ENCODE assay signal across 22 cellular contexts in the genomic region with DNA sequence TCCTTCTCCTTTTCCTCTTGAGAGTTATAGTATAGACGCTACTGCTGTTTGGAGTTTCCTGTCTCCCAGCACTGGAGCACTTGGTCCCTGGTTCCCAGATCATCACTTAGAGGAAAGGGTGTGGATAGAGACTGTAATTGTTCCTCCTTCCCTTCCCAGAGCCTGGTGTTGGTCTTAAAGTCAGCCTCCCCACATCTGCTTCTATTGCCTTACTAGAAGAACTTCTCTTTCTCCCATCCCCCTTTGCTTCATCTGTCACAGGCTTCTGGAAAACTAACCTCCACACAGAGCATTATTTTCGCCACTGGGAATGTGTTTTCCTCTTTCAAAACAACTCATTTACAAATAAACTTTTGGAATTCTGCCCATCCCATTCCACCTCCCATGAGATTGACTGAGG.
DNase-seq lines count a peak whose midpoint lies in the region; ATAC-seq and TF ChIP-seq lines count a peak whose summit lies in the region.
"Had no signal": no experiment of that assay in that cellular context is flagged by ENCODE, and none has a peak within 500 bp of the region (broad histone marks: within the 10 kb centered on the region; RNA-seq: fewer than 3 reads in every experiment).

No MANE protein-coding gene starts in this region.

- H3K4me1 ChIP-seq in heart right ventricle (peaks cover 0 to 51% (median 12%) of the 10 kb centered on the region in 9 donors), skeletal muscle tissue (ENCODE audit: control insufficient read depth in 3 of 3, insufficient read depth in 3 of 3, low read length in 3 of 3) (peaks cover 0 to 8% (median 0%) of the 10 kb centered on the region in 3 donors), osteoblast (ENCODE audit: insufficient read depth, low read length) (no peaks in the 10 kb centered on the region)

- H3K79me2 ChIP-seq in osteoblast (ENCODE audit: insufficient read depth, low read length), result no peaks in the 10 kb centered on the region

- no peaks in the 10 kb centered on the region for H3K27me3 ChIP-seq in heart right ventricle
- no peaks in the 10 kb centered on the region for H3K27me3 ChIP-seq in skeletal muscle tissue (ENCODE audit: control insufficient read depth in 3 of 3, insufficient read depth in 3 of 3, low read length in 3 of 3)
- H3K27me3 ChIP-seq in osteoblast (ENCODE audit: insufficient read depth, low read length), result no peaks in the 10 kb centered on the region
- H3K27me3 ChIP-seq: MG63 had no signal

- no peaks in the 10 kb centered on the region for H4K20me1 ChIP-seq in osteoblast (ENCODE audit: insufficient read depth, low read length)

- H3K9ac ChIP-seq in skeletal muscle tissue (ENCODE audit: low read depth in 1 of 3, low read length in 3 of 3), result no peak overlapping the region

- H3K4me3 ChIP-seq in heart right ventricle (no peak overlapping the region), skeletal muscle tissue (ENCODE audit: low read length in 3 of 3) (peak overlapping the region in 1 of 3 donors; percentile 10), osteoblast (ENCODE audit: insufficient read depth, low read length) (no peak overlapping the region)
- H3K4me3 ChIP-seq: GM23338, MG63, skin epidermis had no signal

- H3K27ac ChIP-seq in heart right ventricle, result peak overlapping the region in 7 of 10 donors; percentile 21 to 82 (median 62)
- H3K27ac ChIP-seq in skeletal muscle tissue (ENCODE audit: low read depth, low read length), result peak overlapping the region; percentile 26
- no peak overlapping the region for H3K27ac ChIP-seq in osteoblast (ENCODE audit: low read depth, low read length)
- H3K27ac ChIP-seq: skin epidermis had no signal

- WGBS in heart right ventricle, 2 donors, result 30 to 50% methylated on average over 2 of the region's 2 CpGs

- H3K4me2 ChIP-seq in osteoblast (ENCODE audit: insufficient read depth, low read length), result no peak overlapping the region
- H3K4me2 ChIP-seq: GM23338 had no signal

- TF ChIP-seq CTCF in heart right ventricle (IDR thresholded peaks at IDR 0.05) (no peak), osteoblast (IDR thresholded peaks at IDR 0.05; ENCODE audit: extremely low read depth, low read depth, low read length) (no peak)

- DNase-seq in NCI-H82 (lab: John Stamatoyannopoulos, UW) (peak; percentile 24), NCI-H82 treated with DMSO at 0.1 percent for 48 hours (lab: John Stamatoyannopoulos, UW; ENCODE audit: unreplicated experiment) (no peak), NCI-H69 (lab: John Stamatoyannopoulos, UW) (peak; percentile 51), heart right ventricle (peak in 1 of 2 donors; percentile 57), osteoblast (ENCODE audit: insufficient read length, low spot score, missing footprints) (no peak)
- no peak for DNase-seq in activated CD4-positive, CD25-positive, alpha-beta regulatory T cell treated with anti-CD3 and anti-CD28 coated beads, Interleukin-2, amount 50 U/mL, for 72 hours
- DNase-seq: 8988T; activated CD4-positive, alpha-beta T cell treated with anti-CD3 and anti-CD28 coated beads, Interleukin-2, amount 50 U/mL, for 48 hours; activated CD8-positive, alpha-beta memory T cell treated with anti-CD3 and anti-CD28 coated beads, Interleukin-2, amount 50 U/mL, for 48 hours; activated naive CD8-positive, alpha-beta T cell treated with anti-CD3 and anti-CD28 coated beads, Interleukin-2, amount 10 ng/mL, durations not matched to agents 7 days and 5 days; CD8-positive, alpha-beta T cell; cerebellar nuclear complex; DMS153; MG63; NCI-H1417 treated with DMSO at 0.1 percent for 48 hours; RPMI8226; stimulated activated CD4-positive, alpha-beta T cell treated with anti-CD3 and anti-CD28 coated beads, Interleukin-1b, Interleukin-23, amount 100 ng/mL, for 48 hours had no signal

- no peak overlapping the region for H2AFZ ChIP-seq in osteoblast (ENCODE audit: low read length)
- H2AFZ ChIP-seq: GM23338 had no signal

- H3K36me3 ChIP-seq in heart right ventricle, result no peaks in the 10 kb centered on the region
- H3K36me3 ChIP-seq in skeletal muscle tissue (ENCODE audit: control insufficient read depth in 3 of 3, insufficient read depth in 3 of 3, low read length in 3 of 3), result no peaks in the 10 kb centered on the region
- H3K36me3 ChIP-seq in osteoblast (ENCODE audit: insufficient read depth, low read length), result no peaks in the 10 kb centered on the region
- H3K36me3 ChIP-seq: MG63 had no signal

- no peaks in the 10 kb centered on the region for H3K9me3 ChIP-seq in heart right ventricle
- no peaks in the 10 kb centered on the region for H3K9me3 ChIP-seq in skeletal muscle tissue (ENCODE audit: control insufficient read depth in 3 of 3, low read length in 3 of 3)
- no peaks in the 10 kb centered on the region for H3K9me3 ChIP-seq in osteoblast (ENCODE audit: low read depth, low read length)
- H3K9me3 ChIP-seq: MG63 had no signal

- ATAC-seq in heart right ventricle (peak; percentile 86 to 96 (median 93)), HG03025 (IDR thresholded peaks at IDR 0.05; ENCODE audit: low FRiP score, unreplicated experiment) (no peak)
- ATAC-seq: activated T-helper 17 cell treated with anti-CD3 and anti-CD28 coated beads, Interleukin-2, amount 50 U/mL, for 72 hours; CD8-positive, alpha-beta T cell; GM23338 had no signal

- intact Hi-C loops in heart right ventricle (cut with DNase I), result loop anchor here in 4 of 10 donors (2.0 to 10.0 kb wide), 5 partner anchors 20 to 628 kb away; a partner anchor contains a TSS

Comparison
In these comparisons a context has a peak if more than half of its experiments do, and no peak if none do; other contexts are left out.
1. DNase-seq: peak in NCI-H82 (single experiment) and NCI-H69 (single experiment); none in NCI-H82 treated with DMSO at 0.1 percent for 48 hours (single experiment), activated CD4-positive, CD25-positive, alpha-beta regulatory T cell treated with anti-CD3 and anti-CD28 coated beads, Interleukin-2, amount 50 U/mL, for 72 hours (single experiment) and osteoblast (single experiment).